ENCODE assay signal across 13 cellular contexts in genomic region chr2:241541564-241542277, GRCh38. TPM values are rescaled to one million over a fixed set of nuclear protein-coding genes. Genes with fewer than 3 reads are reported as not detected.
DNase-seq lines count a peak whose midpoint lies in the region; ATAC-seq, FAIRE-seq and TF ChIP-seq lines count a peak whose summit lies in the region.
"Had no signal": no experiment of that assay in that cellular context is flagged by ENCODE, and none has a peak within 500 bp of the region (broad histone marks: within the 10 kb centered on the region; RNA-seq: fewer than 3 reads in every experiment).

No MANE protein-coding gene starts in this region.

- H3K9ac ChIP-seq in H9 (ENCODE audit: extremely low read depth, insufficient read length, low read length) = no peak overlapping the region
- no peak overlapping the region for H3K9ac ChIP-seq in keratinocyte (ENCODE audit: control insufficient read depth, extremely low read depth, insufficient read depth, low read length)
- no peak overlapping the region for H3K9ac ChIP-seq in Karpas-422 (ENCODE audit: low read length)

- H3K36me3 ChIP-seq in keratinocyte (ENCODE audit: control insufficient read depth in 2 of 2, extremely low read depth in 1 of 2, insufficient read depth in 2 of 2, low read length in 2 of 2) (no peaks in the 10 kb centered on the region), spleen (no peaks in the 10 kb centered on the region), Karpas-422 (ENCODE audit: insufficient read depth, low read length) (no peaks in the 10 kb centered on the region), HAP-1 (replicated peaks) (no peaks in the 10 kb centered on the region)

- peaks cover 2% of the 10 kb centered on the region for H3K9me1 ChIP-seq in keratinocyte (ENCODE audit: control insufficient read depth, extremely low read depth, insufficient read depth, low read length)

- H3K4me3 Mint-ChIP-seq in H9 = peak overlapping the region; percentile 26 to 65
- no peak overlapping the region for H3K4me3 Mint-ChIP-seq in chondrocyte (ENCODE audit: unreplicated experiment)

- H2AK5ac ChIP-seq in H9 (ENCODE audit: insufficient read length, low read length) = no peak overlapping the region

- H3K27me3 Mint-ChIP-seq in H9 (ENCODE audit: low read depth) (peaks cover 48% of the 10 kb centered on the region), chondrocyte (ENCODE audit: low read depth) (no peaks in the 10 kb centered on the region)

- no peak overlapping the region for H2BK120ac ChIP-seq in H9 (ENCODE audit: low read depth, low read length, poor library complexity, severe bottlenecking)

- DNase-seq in H9 (no peak), chondrocyte (ENCODE audit: low spot score) (peak; percentile 90), keratinocyte (ENCODE audit: low read depth, low spot score) (no peak), spleen (peak; percentile 72), NCI-H2029 treated with DMSO at 0.1 percent for 48 hours (lab: John Stamatoyannopoulos, UW) (no peak), Karpas-422 (no peak), HAP-1 (ENCODE audit: low spot score in 2 of 2) (no peak)
- DNase-seq: DND-41, NCI-H1105 treated with DMSO at 0.1 percent for 48 hours had no signal

- no peak for TF ChIP-seq CTCF in H9 (conservative IDR thresholded peaks at IDR 0.05)
- no peak for TF ChIP-seq CTCF in chondrocyte (IDR thresholded peaks at IDR 0.05)
- no peak for TF ChIP-seq CTCF in keratinocyte (optimal IDR thresholded peaks at IDR 0.05 in 1 of 3, IDR thresholded peaks at IDR 0.05 in 1 of 3, conservative IDR thresholded peaks at IDR 0.05 in 1 of 3; ENCODE audit: extremely low read depth in 1 of 3, insufficient read depth in 2 of 3, low read length in 3 of 3)
- no peak for TF ChIP-seq CTCF in spleen (IDR thresholded peaks at IDR 0.05 in 8 of 11, conservative IDR thresholded peaks at IDR 0.05 in 3 of 11)

- WGBS in H9 (ENCODE audit: extremely low coverage, insufficient read length, low lambda C conversion rate) = no CpG with 5 or more reads among the region's 62 CpGs
- 18 to 40% (median 27%) methylated on average over 9 to 62 of the region's 62 CpGs for WGBS in spleen, 5 donors

- no peak overlapping the region for H2BK15ac ChIP-seq in H9 (ENCODE audit: low read depth, low read length)

- in situ Hi-C loops in HAP-1 (cut with MboI; ENCODE audit: low sequenced_read_pairs) = no loop called here

- H3K27me3 ChIP-seq in H9 (ENCODE audit: insufficient read depth, low read length) (peaks cover 16% of the 10 kb centered on the region; the same call in 1 of the 2 replicates), keratinocyte (ENCODE audit: control insufficient read depth, extremely low read depth, insufficient read depth, low read length) (peaks cover 15% of the 10 kb centered on the region), spleen (replicated peaks in 1 of 7) (peaks cover 0 to 75% (median 18%) of the 10 kb centered on the region in 7 donors), Karpas-422 (ENCODE audit: low read length) (no peaks in the 10 kb centered on the region), HAP-1 (ENCODE audit: low read depth) (no peaks in the 10 kb centered on the region)

- H2BK12ac ChIP-seq in H9 (ENCODE audit: insufficient read length, low read depth, low read length) = no peak overlapping the region

- intact Hi-C loops in spleen (cut with DNase I; ENCODE audit: low total_unique reads) = no loop called here

- H2AFZ ChIP-seq in H9 (ENCODE audit: low read length) (no peak overlapping the region), keratinocyte (ENCODE audit: control insufficient read depth, low read length) (no peak overlapping the region), Karpas-422 (ENCODE audit: low read length) (no peak overlapping the region)

- ATAC-seq in HG02884 (IDR thresholded peaks at IDR 0.05; ENCODE audit: unreplicated experiment) = no peak

- peaks cover 11% of the 10 kb centered on the region for H3K23me2 ChIP-seq in H9 (ENCODE audit: insufficient read length, low read depth, low read length, poor library complexity, severe bottlenecking)

- no peak overlapping the region; the same call in 1 of the 2 replicates for H3K14ac ChIP-seq in H9 (ENCODE audit: insufficient read depth, low read length)

- no peak for TF ChIP-seq POLR2A in spleen (IDR thresholded peaks at IDR 0.05)

- H3K27ac Mint-ChIP-seq in H9 (no peak overlapping the region; a peak in 1 of 7 replicates), chondrocyte (ENCODE audit: unreplicated experiment) (no peak overlapping the region)
- H3K27ac Mint-ChIP-seq: activated T-helper 17 cell treated with anti-CD3 and anti-CD28 coated beads, Interleukin-2, amount 50 U/mL, for 72 hours; dendritic cell treated with granulocyte-macrophage colony-stimulating factor and Interleukin-4, amounts not matched to agents 40 ng/mL and 50 ng/mL, for 4 days; stimulated activated naive CD8-positive, alpha-beta T cell treated with anti-CD3 and anti-CD28 coated beads, Interleukin-15, amount 100 ng/mL, for 72 hours had no signal

- no peak for FAIRE-seq in keratinocyte (lab: Jason Lieb, UNC)

- no peak overlapping the region for H3K18ac ChIP-seq in H9 (ENCODE audit: insufficient read length, low read depth, low read length)

- no peak overlapping the region for H3K56ac ChIP-seq in H9 (ENCODE audit: insufficient read length, low read depth, low read length)

- no peaks in the 10 kb centered on the region for H3K79me1 ChIP-seq in H9 (ENCODE audit: insufficient read depth, low read depth, low read length, poor library complexity, severe bottlenecking)

- H3K4ac ChIP-seq in H9 (ENCODE audit: low read depth, low read length) = no peak overlapping the region

- H3K4me3 ChIP-seq in keratinocyte (ENCODE audit: control insufficient read depth in 2 of 3, extremely low read depth in 1 of 3, insufficient read depth in 2 of 3, low read depth in 1 of 3, low read length in 3 of 3) (no peak overlapping the region), spleen (peak overlapping the region in 6 of 8 donors; percentile 13 to 61 (median 34)), Karpas-422 (ENCODE audit: low read length) (no peak overlapping the region), HAP-1 (no peak overlapping the region)

- dilution Hi-C loops in keratinocyte (cut with MboI; ENCODE audit: extremely low pct_ligation_motif_present, low sequenced_read_pairs) = no loop called here

- H4K20me1 ChIP-seq in H9 (ENCODE audit: control insufficient read depth, insufficient read depth, insufficient read length) = no peaks in the 10 kb centered on the region
- H4K20me1 ChIP-seq in keratinocyte (ENCODE audit: control insufficient read depth, extremely low read depth, insufficient read depth, low read length) = no peaks in the 10 kb centered on the region
- H4K20me1 ChIP-seq in Karpas-422 (ENCODE audit: insufficient read depth, low read depth, low read length) = no peaks in the 10 kb centered on the region

- no peak overlapping the region for H2BK5ac ChIP-seq in H9 (ENCODE audit: insufficient read length, low read length)

- no peaks in the 10 kb centered on the region for H3K9me3 ChIP-seq in H9 (ENCODE audit: control insufficient read depth, low read depth, low read length)
- H3K9me3 ChIP-seq in keratinocyte (ENCODE audit: control insufficient read depth, low read depth, low read length) = no peaks in the 10 kb centered on the region
- H3K9me3 ChIP-seq in spleen = no peaks in the 10 kb centered on the region
- H3K9me3 ChIP-seq in Karpas-422 (ENCODE audit: low read length) = no peaks in the 10 kb centered on the region
- no peaks in the 10 kb centered on the region for H3K9me3 ChIP-seq in HAP-1

- H2BK20ac ChIP-seq in H9 (ENCODE audit: low read depth, low read length, poor library complexity, severe bottlenecking) = no peak overlapping the region

- H3K79me2 ChIP-seq in H9 (ENCODE audit: insufficient read depth, low read length) (no peaks in the 10 kb centered on the region), keratinocyte (ENCODE audit: control insufficient read depth, insufficient read depth, low read length) (no peaks in the 10 kb centered on the region), Karpas-422 (ENCODE audit: low read length) (no peaks in the 10 kb centered on the region)

- no peak overlapping the region for H3T11ph ChIP-seq in H9 (ENCODE audit: low read length)

- no peaks in the 10 kb centered on the region for H3K9me2 ChIP-seq in Karpas-422 (replicated peaks; ENCODE audit: insufficient read depth, low read length)

- H3K9me3 Mint-ChIP-seq in H9 (peaks cover 2% of the 10 kb centered on the region in 2 experiments; a peak in 1 of 5 replicates), chondrocyte (ENCODE audit: low read depth) (no peaks in the 10 kb centered on the region)
- H3K9me3 Mint-ChIP-seq: activated T-helper 17 cell treated with anti-CD3 and anti-CD28 coated beads, Interleukin-2, amount 50 U/mL, for 72 hours; dendritic cell treated with granulocyte-macrophage colony-stimulating factor and Interleukin-4, amounts not matched to agents 40 ng/mL and 50 ng/mL, for 4 days; stimulated activated naive CD8-positive, alpha-beta T cell treated with anti-CD3 and anti-CD28 coated beads, Interleukin-15, amount 100 ng/mL, for 72 hours had no signal

- H3K27ac ChIP-seq in H9 (ENCODE audit: insufficient read length, low read depth, low read length) (no peak overlapping the region), keratinocyte (ENCODE audit: control insufficient read depth, insufficient read depth, low read length) (no peak overlapping the region), spleen (no peak overlapping the region), Karpas-422 (ENCODE audit: low read length) (no peak overlapping the region)

- peak overlapping the region; percentile 49 for H3K4me2 ChIP-seq in H9 (ENCODE audit: insufficient read depth, insufficient read length, low read length)
- peak overlapping the region; percentile 37 for H3K4me2 ChIP-seq in keratinocyte (ENCODE audit: control insufficient read depth, extremely low read depth, insufficient read depth, low read depth, low read length)
- H3K4me2 ChIP-seq in Karpas-422 (ENCODE audit: low read depth, low read length, poor library complexity, severe bottlenecking) = no peak overlapping the region

- H3K36me3 Mint-ChIP-seq in H9 (ENCODE audit: insufficient read depth in 1 of 3, low read depth in 3 of 3) = no peaks in the 10 kb centered on the region
- no peaks in the 10 kb centered on the region for H3K36me3 Mint-ChIP-seq in chondrocyte (ENCODE audit: low read depth)

- no peaks in the 10 kb centered on the region for H3K4me1 ChIP-seq in H9 (ENCODE audit: insufficient read depth, low read length)
- peaks cover 18% of the 10 kb centered on the region for H3K4me1 ChIP-seq in keratinocyte (ENCODE audit: control insufficient read depth, extremely low read depth, insufficient read depth, low read length)
- H3K4me1 ChIP-seq in spleen = peaks cover 6 to 23% (median 16%) of the 10 kb centered on the region in 6 donors
- H3K4me1 ChIP-seq in Karpas-422 (ENCODE audit: low read length) = no peaks in the 10 kb centered on the region
- H3K4me1 ChIP-seq in HAP-1 = peaks cover 8% of the 10 kb centered on the region

- no peak overlapping the region for H4K8ac ChIP-seq in H9 (replicated peaks; ENCODE audit: insufficient read length, low read depth, low read length)

- H4K91ac ChIP-seq in H9 (ENCODE audit: insufficient read length, low read depth, low read length) = no peak overlapping the region

- H4K5ac ChIP-seq in H9 (ENCODE audit: insufficient read length, low read depth, low read length) = no peak overlapping the region

- no peak overlapping the region for H3K23ac ChIP-seq in H9 (ENCODE audit: insufficient read length, low read depth, low read length)

- H3K4me1 Mint-ChIP-seq in H9 (peaks cover 3 to 11% of the 10 kb centered on the region in 2 experiments; a peak in 3 of 4 replicates), chondrocyte (ENCODE audit: low read depth) (peaks cover 13% of the 10 kb centered on the region)
- H3K4me1 Mint-ChIP-seq: activated T-helper 17 cell treated with anti-CD3 and anti-CD28 coated beads, Interleukin-2, amount 50 U/mL, for 72 hours had no signal

RNA-seq across cellular contexts. Expression of gene BOK, which starts 16.8 kb away (rescaled TPM):
- total RNA-seq in H9 (2021) (33.9 and 35.6 TPM in 2 replicates), chondrocyte (28.5 to 46.8 TPM (median 44.6 TPM) in 3 replicates), spleen (10 to 100 TPM in 4 of 7 donors, 1 to 10 TPM in 3; 6.5 to 19.4 (median 13.0) TPM)
- polyA plus RNA-seq in keratinocyte (15.4 to 25.5 TPM (median 21.7 TPM) in 3 replicates), spleen (1 to 10 TPM; 3.0 to 7.2 (median 4.5) TPM)
- 2.5 TPM for polyA plus RNA-seq in keratinocyte (2011; ENCODE audit: low read depth)
- polyA plus RNA-seq in keratinocyte (2011; cell fraction: cytosol; rRNA removed) = 14.0 and 34.1 TPM in 2 replicates
- 23.1 and 31.0 TPM in 2 replicates for polyA plus RNA-seq in keratinocyte (2011; cell fraction: nucleus; rRNA removed)
- 17.4 and 28.3 TPM in 2 replicates for polyA plus RNA-seq in keratinocyte (2012; ENCODE audit: low replicate concordance)
- 13.9 to 21.0 TPM (median 16.8 TPM) in 3 replicates for polyA minus RNA-seq in keratinocyte
- 45.8 TPM for polyA minus RNA-seq in keratinocyte (2011; cell fraction: cytosol; rRNA and poly(A)+ RNA removed)
- 13.7 and 14.2 TPM in 2 replicates for polyA minus RNA-seq in keratinocyte (2011; cell fraction: nucleus; rRNA and poly(A)+ RNA removed)
- total RNA-seq in Karpas-422 (2014; rRNA removed; shearing (Covaris generic); ENCODE audit: low replicate concordance) = not detected in 2 replicates

RNA-seq across cellular contexts. Expression of gene STK25, which starts 33.3 kb away (rescaled TPM):
- 189 TPM in 2 replicates for total RNA-seq in H9 (2021)
- total RNA-seq in chondrocyte = 158 to 174 TPM (median 169 TPM) in 3 replicates
- polyA plus RNA-seq in keratinocyte = 237 to 339 TPM (median 242 TPM) in 3 replicates
- 66.7 TPM for polyA plus RNA-seq in keratinocyte (2011; ENCODE audit: low read depth)
- polyA plus RNA-seq in keratinocyte (2011; cell fraction: cytosol; rRNA removed) = 239 and 299 TPM in 2 replicates
- polyA plus RNA-seq in keratinocyte (2011; cell fraction: nucleus; rRNA removed) = 460 and 595 TPM in 2 replicates
- polyA plus RNA-seq in keratinocyte (2012; ENCODE audit: low replicate concordance) = 113 and 131 TPM in 2 replicates
- polyA minus RNA-seq in keratinocyte = 291 to 647 TPM (median 368 TPM) in 3 replicates
- 146 TPM for polyA minus RNA-seq in keratinocyte (2011; cell fraction: cytosol; rRNA and poly(A)+ RNA removed)
- polyA minus RNA-seq in keratinocyte (2011; cell fraction: nucleus; rRNA and poly(A)+ RNA removed) = 112 and 126 TPM in 2 replicates
- total RNA-seq in spleen = 100 to 1,000 TPM; 127 to 217 (median 167) TPM
- polyA plus RNA-seq in spleen = 100 to 1,000 TPM; 133 to 254 (median 213) TPM
- total RNA-seq in Karpas-422 (2014; rRNA removed; shearing (Covaris generic); ENCODE audit: low replicate concordance) = 79.5 and 152 TPM in 2 replicates

Comparison
In these comparisons a context has a peak if more than half of its experiments do, and no peak if none do; other contexts are left out.
1. DNase-seq: peak in chondrocyte (single experiment) and spleen (single experiment); none in H9 (single experiment), keratinocyte (single experiment), NCI-H2029 treated with DMSO at 0.1 percent for 48 hours (single experiment), Karpas-422 (single experiment) and HAP-1 (0 of 2).
2. H3K4me3 ChIP-seq: peak in spleen (6 of 8); none in keratinocyte (0 of 3), Karpas-422 (single experiment) and HAP-1 (single experiment).